6 cellular contexts compared by ENCODE assay signal in the genomic region with DNA sequence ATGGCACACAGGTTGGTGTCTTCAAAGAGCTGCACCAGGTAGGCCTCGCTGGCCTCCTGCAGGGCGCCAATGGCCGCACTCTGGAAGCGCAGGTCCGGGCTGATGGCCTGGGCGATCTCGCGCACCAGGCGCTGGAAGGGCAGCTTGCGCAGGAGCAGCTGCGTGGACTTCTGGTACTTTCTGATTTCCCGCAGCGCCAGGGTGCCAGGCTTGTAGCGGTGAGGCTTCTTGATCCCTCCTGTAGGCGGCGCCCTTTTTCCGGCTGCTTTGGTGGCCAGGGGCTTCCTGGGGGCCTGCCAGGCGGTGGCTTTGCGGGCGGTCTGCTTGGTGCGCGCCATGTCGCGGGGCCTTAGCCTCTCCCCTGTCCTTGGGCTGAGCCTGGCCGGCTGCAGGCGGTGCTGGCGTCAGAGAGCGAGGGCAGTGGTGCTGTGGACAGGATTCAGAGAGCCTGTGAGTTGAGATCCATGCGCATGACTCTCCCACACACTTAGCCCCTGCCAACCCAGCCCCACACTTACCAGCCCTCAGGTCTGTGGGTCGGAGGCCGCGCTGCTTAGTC. TPM values are rescaled to one million over a fixed set of nuclear protein-coding genes. Genes with fewer than 3 reads are reported as not detected.
"Had no signal": no experiment of that assay in that cellular context is flagged by ENCODE, and none has a peak within 500 bp of the region (broad histone marks: within the 10 kb centered on the region; RNA-seq: fewer than 3 reads in every experiment).

No MANE protein-coding gene starts in this region.

RNA-seq across cellular contexts. Expression of gene TAF11L14, which starts 21.0 kb away (rescaled TPM):
- total RNA-seq: M059J, PC-3, Right ventricle myocardium inferior, RPMI7951, SJCRH30, SK-MEL-5 had no signal

RNA-seq across cellular contexts. Expression of gene TAF11L13, which starts 23.4 kb away (rescaled TPM):
- total RNA-seq: M059J, PC-3, Right ventricle myocardium inferior, RPMI7951, SJCRH30, SK-MEL-5 had no signal

RNA-seq across cellular contexts. Expression of gene TAF11L12, which starts 45.1 kb away (rescaled TPM):
- total RNA-seq: M059J, PC-3, Right ventricle myocardium inferior, RPMI7951, SJCRH30, SK-MEL-5 had no signal

RNA-seq across cellular contexts. Expression of gene TAF11L11, which starts 51.3 kb away (rescaled TPM):
- total RNA-seq: M059J, PC-3, Right ventricle myocardium inferior, RPMI7951, SJCRH30, SK-MEL-5 had no signal

RNA-seq across cellular contexts. Expression of gene TAF11L10, which starts 57.7 kb away (rescaled TPM):
- total RNA-seq: M059J, PC-3, Right ventricle myocardium inferior, RPMI7951, SJCRH30, SK-MEL-5 had no signal
